1 cellular context compared by ENCODE assay signal in genomic region chrX:10095698-10096432, GRCh38.
TF ChIP-seq lines count a peak whose summit lies in the region.

No MANE protein-coding gene starts in this region.

TF ChIP-seq in GM12878, 131 proteins besides CTCF, POLR2A, EP300 and RAD21 (continued from another document and continues in another):
- TF ChIP-seq BCL3 (IDR thresholded peaks at IDR 0.05; ENCODE audit: borderline replicate concordance, insufficient read depth, low read depth, low read length, poor library complexity, severe bottlenecking) (no peak), BACH1 (IDR thresholded peaks at IDR 0.05; ENCODE audit: borderline replicate concordance) (no peak), IRF5 (IDR thresholded peaks at IDR 0.05; ENCODE audit: borderline replicate concordance) (no peak), LARP7 (IDR thresholded peaks at IDR 0.05) (no peak), ZNF274 (IDR thresholded peaks at IDR 0.05; ENCODE audit: insufficient read depth, insufficient read length) (no peak), FOS (IDR thresholded peaks at IDR 0.05; ENCODE audit: borderline replicate concordance, extremely low read depth, insufficient read length) (no peak), ZNF687 (IDR thresholded peaks at IDR 0.05) (peak; percentile 83), TCF3 (IDR thresholded peaks at IDR 0.05; ENCODE audit: borderline replicate concordance, insufficient read depth, low read depth, low read length) (no peak), RFX5 (IDR thresholded peaks at IDR 0.05; ENCODE audit: low read depth, low read length) (no peak), MTA3 (IDR thresholded peaks at IDR 0.05; ENCODE audit: borderline replicate concordance, low read length) (no peak), MEF2A (IDR thresholded peaks at IDR 0.05; ENCODE audit: insufficient read depth, low read depth, low read length) (no peak), PAX8 (IDR thresholded peaks at IDR 0.05) (no peak), ZNF207 (IDR thresholded peaks at IDR 0.05; ENCODE audit: borderline replicate concordance) (no peak), BRCA1 (IDR thresholded peaks at IDR 0.05; ENCODE audit: low read depth, low read length) (no peak), IKZF2 (IDR thresholded peaks at IDR 0.05) (peak; percentile 16 to 34; a peak in 3 of 4 replicates), ELK1 (IDR thresholded peaks at IDR 0.05; ENCODE audit: low read depth, low read length) (no peak), USF1 (IDR thresholded peaks at IDR 0.05; ENCODE audit: borderline replicate concordance, extremely low read length, insufficient read depth, low read depth, low read length) (no peak), BCLAF1 (IDR thresholded peaks at IDR 0.05) (no peak), POLR2AphosphoS5 (IDR thresholded peaks at IDR 0.05; ENCODE audit: low read length) (no peak), SMC3 (IDR thresholded peaks at IDR 0.05; ENCODE audit: borderline replicate concordance, low read length) (no peak), SP1 (IDR thresholded peaks at IDR 0.05; ENCODE audit: low read depth, low read length) (no peak), CEBPZ (IDR thresholded peaks at IDR 0.05; ENCODE audit: low read depth, low read length) (no peak), MTA2 (IDR thresholded peaks at IDR 0.05; ENCODE audit: low read depth) (no peak), FOXK2 (IDR thresholded peaks at IDR 0.05) (no peak), ZNF592 (IDR thresholded peaks at IDR 0.05) (no peak), FOXM1 (IDR thresholded peaks at IDR 0.05; ENCODE audit: low read depth, low read length) (no peak), MYB (IDR thresholded peaks at IDR 0.05; ENCODE audit: borderline replicate concordance, low read depth, low read length) (no peak), SIN3A (IDR thresholded peaks at IDR 0.05; ENCODE audit: low read depth, low read length) (no peak), ZNF384 (IDR thresholded peaks at IDR 0.05; ENCODE audit: borderline replicate concordance, low read depth, low read length) (no peak), TCF12 (IDR thresholded peaks at IDR 0.05; ENCODE audit: low read depth, low read length) (no peak), POU2F2 (IDR thresholded peaks at IDR 0.05; ENCODE audit: borderline replicate concordance, low read depth, low read length) (no peak), KDM1A (IDR thresholded peaks at IDR 0.05; ENCODE audit: borderline replicate concordance) (no peak), NR2C2 (IDR thresholded peaks at IDR 0.05; ENCODE audit: borderline replicate concordance, control insufficient read depth, insufficient read length, low read depth) (no peak), ZNF217 (IDR thresholded peaks at IDR 0.05) (no peak), TBL1XR1 (IDR thresholded peaks at IDR 0.05; ENCODE audit: low read depth, low read length) (no peak), YY1 (IDR thresholded peaks at IDR 0.05; ENCODE audit: low read depth, low read length) (no peak), RELA (IDR thresholded peaks at IDR 0.05; ENCODE audit: borderline replicate concordance, partially characterized antibody) (no peak), HDGF (IDR thresholded peaks at IDR 0.05) (no peak), SREBF2 (IDR thresholded peaks at IDR 0.05; ENCODE audit: low read length) (no peak), CBFB (IDR thresholded peaks at IDR 0.05; ENCODE audit: low read depth) (no peak)
